ENCODE assay signal across 11 cellular contexts in the genomic region with DNA sequence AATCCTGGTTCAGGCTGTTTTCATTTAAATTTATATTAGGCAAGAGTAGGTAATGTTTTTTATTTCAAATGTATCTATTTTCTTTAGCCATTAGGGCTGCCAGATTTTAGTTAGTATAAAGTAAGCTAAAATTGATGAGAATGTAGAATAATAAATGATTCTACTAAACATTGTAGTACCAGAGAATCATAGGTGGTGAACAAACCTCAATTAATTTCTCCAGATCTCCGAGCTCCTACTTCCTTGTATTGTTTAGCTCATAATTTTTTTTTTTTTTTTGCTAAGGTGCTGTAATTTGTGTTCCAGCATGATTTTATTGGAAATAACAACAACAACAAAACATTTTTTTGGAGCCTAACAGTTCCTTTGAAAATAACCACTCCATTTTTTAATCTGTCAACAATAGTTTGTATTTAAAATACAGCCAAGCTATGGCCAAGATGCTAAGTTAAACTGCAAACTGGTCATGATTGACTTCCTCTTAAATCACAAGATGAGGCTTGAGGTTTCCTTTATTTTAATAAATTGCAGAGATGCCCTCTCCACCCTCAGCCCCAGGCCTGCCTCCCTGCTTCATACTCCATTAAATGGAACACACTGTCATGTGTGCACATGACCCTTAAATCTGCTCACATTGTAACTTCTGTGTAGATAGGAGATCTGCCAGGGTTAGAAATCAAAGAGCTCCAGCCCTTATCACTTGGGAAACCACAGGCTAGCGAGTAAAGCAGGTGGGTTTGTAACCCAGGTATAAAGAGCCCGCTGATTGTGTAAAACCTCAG.
DNase-seq lines count a peak whose midpoint lies in the region; ATAC-seq, FAIRE-seq and TF ChIP-seq lines count a peak whose summit lies in the region.
"Had no signal": no experiment of that assay in that cellular context is flagged by ENCODE, and none has a peak within 500 bp of the region (broad histone marks: within the 10 kb centered on the region; RNA-seq: fewer than 3 reads in every experiment).

No MANE protein-coding gene starts in this region.

- no peak overlapping the region for H3K27ac Mint-ChIP-seq in stimulated activated memory B cell treated with anti-CD40 and anti-IgM and Interleukin-4, amounts not matched to agents 10 μg/mL and 1 μg/mL and 100 μg/mL, for 72 hours

- peak; percentile 92 for FAIRE-seq in GM19239 (lab: Jason Lieb, UNC)
- FAIRE-seq: K562 had no signal

- H3K4me3 Mint-ChIP-seq in stimulated activated memory B cell treated with anti-CD40 and anti-IgM and Interleukin-4, amounts not matched to agents 10 μg/mL and 1 μg/mL and 100 μg/mL, for 72 hours = peak overlapping the region; percentile 37

- H3K36me3 Mint-ChIP-seq in stimulated activated memory B cell treated with anti-CD40 and anti-IgM and Interleukin-4, amounts not matched to agents 10 μg/mL and 1 μg/mL and 100 μg/mL, for 72 hours = peaks cover 40% of the 10 kb centered on the region

- TF ChIP-seq CTCF in GM13977 (IDR thresholded peaks at IDR 0.05; ENCODE audit: extremely low read depth, insufficient read depth, missing control alignments) = no peak

- no peaks in the 10 kb centered on the region for H3K27me3 Mint-ChIP-seq in stimulated activated memory B cell treated with anti-CD40 and anti-IgM and Interleukin-4, amounts not matched to agents 10 μg/mL and 1 μg/mL and 100 μg/mL, for 72 hours

- peaks cover 92% of the 10 kb centered on the region for H3K4me1 Mint-ChIP-seq in stimulated activated memory B cell treated with anti-CD40 and anti-IgM and Interleukin-4, amounts not matched to agents 10 μg/mL and 1 μg/mL and 100 μg/mL, for 72 hours

- H3K9me3 Mint-ChIP-seq in stimulated activated memory B cell treated with anti-CD40 and anti-IgM and Interleukin-4, amounts not matched to agents 10 μg/mL and 1 μg/mL and 100 μg/mL, for 72 hours = no peaks in the 10 kb centered on the region

- DNase-seq in GM19239 (ENCODE audit: insufficient read length, low spot score) (no peak), RPMI8226 (peak; percentile 70), islet precursor cell (peak; percentile 32), GM13977 (ENCODE audit: low spot score) (no peak)
- DNase-seq in effector CD4-positive, alpha-beta T cell = no peak
- DNase-seq: EL, mammary epithelial cell, retina had no signal

- peak; percentile 82 for ATAC-seq in stimulated activated memory B cell treated with anti-CD40 and anti-IgM and Interleukin-4, amounts not matched to agents 10 μg/mL and 1 μg/mL and 100 μg/mL, for 72 hours
- no peak for ATAC-seq in GM21423 (IDR thresholded peaks at IDR 0.05; ENCODE audit: unreplicated experiment)

- in situ Hi-C loops in GM13977 (cut with MboI; ENCODE audit: low pct_unique_long_range_greater_than_20kb, low sequenced_read_pairs, unreplicated experiment) = no loop called here

Comparison
In these comparisons a context has a peak if more than half of its experiments do, and no peak if none do; other contexts are left out.
1. DNase-seq: peak in RPMI8226 (single experiment) and islet precursor cell (single experiment); none in GM19239 (single experiment), effector CD4-positive, alpha-beta T cell (single experiment) and GM13977 (single experiment).